8 cellular contexts compared by ENCODE assay signal in genomic region chr5:6721442-6721841, GRCh38. TPM values are rescaled to one million over a fixed set of nuclear protein-coding genes. Genes with fewer than 3 reads are reported as not detected.
DNase-seq lines count a peak whose midpoint lies in the region; ATAC-seq and TF ChIP-seq lines count a peak whose summit lies in the region.

No MANE protein-coding gene starts in this region.

- peak overlapping the region; percentile 94 for H3K27ac Mint-ChIP-seq in activated B cell treated with CpG ODN at 0.5 μM for 24 hours

- CTCF ChIA-PET in activated B cell treated with CpG ODN at 0.5 μM for 24 hours (lab: Charles Lee) = interaction anchor here (1.1 to 1.8 kb wide), 2 partner anchors 15 to 24 kb away, joined by 3 to 7 read pairs; no protein-coding TSS in a partner anchor

- no peaks in the 10 kb centered on the region for H3K27me3 ChIP-seq in heart right ventricle
- no peaks in the 10 kb centered on the region for H3K27me3 ChIP-seq in uterus

- H3K4me1 Mint-ChIP-seq in activated B cell treated with CpG ODN at 0.5 μM for 24 hours = peaks cover 89% of the 10 kb centered on the region

- POLR2A ChIA-PET in activated B cell treated with CpG ODN at 0.5 μM for 24 hours (lab: Charles Lee) = interaction anchor here (1.1 to 2.6 kb wide), 4 partner anchors 9 to 343 kb away, joined by 3 to 16 read pairs (median 10); partner anchors contain the start of genes MED10, NSUN2, SRD5A1 and TENT4A

- H3K4me3 ChIP-seq in heart right ventricle = peak overlapping the region in 5 of 10 donors; percentile 35 to 47 (median 40)
- no peak overlapping the region for H3K4me3 ChIP-seq in uterus

- H3K4me1 ChIP-seq in heart right ventricle (peaks cover 3 to 100% (median 82%) of the 10 kb centered on the region in 9 donors), uterus (peaks cover 15 to 21% of the 10 kb centered on the region in 2 donors)

- H3K9me3 ChIP-seq in heart right ventricle (no peaks in the 10 kb centered on the region), uterus (no peaks in the 10 kb centered on the region)

- no peak for TF ChIP-seq POLR2A in uterus (IDR thresholded peaks at IDR 0.05)

- no peaks in the 10 kb centered on the region for H3K27me3 Mint-ChIP-seq in activated B cell treated with CpG ODN at 0.5 μM for 24 hours

- 31 to 37% methylated on average over 4 of the region's 4 CpGs for WGBS in heart right ventricle, 2 donors

- H3K27ac ChIP-seq in heart right ventricle (peak overlapping the region in 8 of 10 donors; percentile 10 to 90 (median 72)), uterus (peak overlapping the region; percentile 24 to 56)

- peak in 1 of 2 donors; percentile 35 for DNase-seq in heart right ventricle
- DNase-seq in Right ventricle myocardium inferior (ENCODE audit: missing footprints) = no peak
- DNase-seq in activated B cell treated with CpG ODN at 0.5 μM for 24 hours = no peak
- peak; percentile 43 for DNase-seq in left lobe of liver (ENCODE audit: low spot score)
- DNase-seq in uterus = no peak
- no peak for DNase-seq in activated gamma-delta T cell (lab: John Stamatoyannopoulos, UW)
- no peak for DNase-seq in NCI-H2029 (lab: John Stamatoyannopoulos, UW)

- H3K36me3 Mint-ChIP-seq in activated B cell treated with CpG ODN at 0.5 μM for 24 hours (ENCODE audit: low read depth) = peaks cover 53% of the 10 kb centered on the region

- H3K4me3 Mint-ChIP-seq in activated B cell treated with CpG ODN at 0.5 μM for 24 hours = peak overlapping the region; percentile 83

- TF ChIP-seq CTCF in heart right ventricle (IDR thresholded peaks at IDR 0.05) (peak in 2 of 9 donors; percentile 12 to 13), activated B cell treated with CpG ODN at 0.5 μM for 24 hours (IDR thresholded peaks at IDR 0.05) (no peak), uterus (IDR thresholded peaks at IDR 0.05) (no peak)

- intact Hi-C loops in heart right ventricle (cut with DNase I) (no loop called here), Right ventricle myocardium inferior (cut with DNase I) (no loop called here), activated B cell treated with CpG ODN at 0.5 μM for 24 hours (cut with micrococcal nuclease) (loop anchor here (10.0 kb wide), 1 partner anchor 237 kb away; no protein-coding TSS in a partner anchor), uterus (cut with DNase I; ENCODE audit: low total_unique reads) (no loop called here)

- H3K36me3 ChIP-seq in heart right ventricle (peaks cover 0 to 25% (median 0%) of the 10 kb centered on the region in 9 donors), uterus (no peaks in the 10 kb centered on the region)

- peak in 3 of 8 donors; percentile 27 to 46 (median 41) for ATAC-seq in heart right ventricle
- ATAC-seq in Right ventricle myocardium inferior = no peak
- no peak for ATAC-seq in activated B cell treated with CpG ODN at 0.5 μM for 24 hours (ENCODE audit: low read depth)
- no peak for ATAC-seq in left lobe of liver
- no peak for ATAC-seq in GM21786 (IDR thresholded peaks at IDR 0.05; ENCODE audit: unreplicated experiment)

- H3K9me3 Mint-ChIP-seq in activated B cell treated with CpG ODN at 0.5 μM for 24 hours = no peaks in the 10 kb centered on the region

RNA-seq across cellular contexts. Expression of gene TENT4A, which starts 8.2 kb away (rescaled TPM):
- total RNA-seq in heart right ventricle (10 to 100 TPM in 8 of 10 donors, 1 to 10 TPM in 2; 8.8 to 13.7 (median 11.7) TPM), Right ventricle myocardium inferior (13.0 TPM), activated B cell treated with CpG ODN at 0.5 μM for 24 hours (42.4 and 51.2 TPM in 2 replicates), left lobe of liver (14.3 TPM), uterus (10 to 100 TPM; 14.1 to 43.3 (median 27.2) TPM)
- 1 to 10 TPM; 4.2 to 8.9 TPM for polyA plus RNA-seq in heart right ventricle
